Comparison of ENCODE assay signal across 1 cellular context in the genomic region with DNA sequence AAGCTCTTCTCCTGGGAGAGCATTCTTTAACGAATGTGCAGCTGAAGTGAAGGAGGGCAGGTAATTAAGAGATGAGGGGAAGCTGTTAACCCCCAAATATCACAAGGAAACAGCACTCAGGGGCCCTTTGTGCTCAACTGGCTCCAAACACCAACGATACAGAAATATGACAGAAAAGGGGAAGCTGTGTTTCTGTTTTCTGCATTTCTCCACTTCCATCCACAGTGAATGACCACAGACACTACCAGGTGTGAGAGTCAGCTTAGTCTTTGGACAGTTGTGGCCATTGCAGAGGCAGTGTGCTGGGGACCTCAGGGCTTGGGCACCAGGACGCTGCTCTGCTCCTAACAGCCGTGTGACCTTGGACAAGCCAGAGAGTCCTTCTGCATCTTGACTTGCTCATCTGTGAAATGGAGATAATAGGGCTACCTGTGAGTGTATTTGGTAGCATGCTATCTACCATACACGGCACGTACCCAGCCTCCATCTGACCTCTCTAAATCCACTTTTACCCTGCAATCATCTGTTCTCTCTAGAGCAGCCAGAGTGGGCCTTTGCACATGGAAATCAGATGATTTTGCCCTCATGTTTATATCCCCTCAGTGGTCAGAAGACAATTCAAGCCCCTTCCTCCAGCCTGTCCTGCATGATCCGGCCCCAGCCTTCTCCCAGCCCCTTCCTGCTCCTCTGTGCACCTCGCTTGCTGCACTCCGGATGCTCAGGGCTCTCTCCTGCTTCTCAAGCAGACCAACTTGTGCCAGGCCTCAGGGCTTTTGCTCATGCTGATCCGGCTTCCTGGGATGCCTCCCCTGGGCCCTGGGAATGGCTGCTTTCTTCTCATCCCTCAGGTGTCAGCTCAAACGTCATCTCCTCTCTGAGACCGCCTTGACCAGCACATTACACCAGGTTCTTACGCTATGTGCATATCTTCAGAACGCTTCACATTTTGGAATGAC.
TF ChIP-seq lines count a peak whose summit lies in the region.

No MANE protein-coding gene starts in this region.

TF ChIP-seq in GM12878, 131 proteins besides CTCF, POLR2A, EP300 and RAD21 (continued from another document):
- TF ChIP-seq, protein P1, sequence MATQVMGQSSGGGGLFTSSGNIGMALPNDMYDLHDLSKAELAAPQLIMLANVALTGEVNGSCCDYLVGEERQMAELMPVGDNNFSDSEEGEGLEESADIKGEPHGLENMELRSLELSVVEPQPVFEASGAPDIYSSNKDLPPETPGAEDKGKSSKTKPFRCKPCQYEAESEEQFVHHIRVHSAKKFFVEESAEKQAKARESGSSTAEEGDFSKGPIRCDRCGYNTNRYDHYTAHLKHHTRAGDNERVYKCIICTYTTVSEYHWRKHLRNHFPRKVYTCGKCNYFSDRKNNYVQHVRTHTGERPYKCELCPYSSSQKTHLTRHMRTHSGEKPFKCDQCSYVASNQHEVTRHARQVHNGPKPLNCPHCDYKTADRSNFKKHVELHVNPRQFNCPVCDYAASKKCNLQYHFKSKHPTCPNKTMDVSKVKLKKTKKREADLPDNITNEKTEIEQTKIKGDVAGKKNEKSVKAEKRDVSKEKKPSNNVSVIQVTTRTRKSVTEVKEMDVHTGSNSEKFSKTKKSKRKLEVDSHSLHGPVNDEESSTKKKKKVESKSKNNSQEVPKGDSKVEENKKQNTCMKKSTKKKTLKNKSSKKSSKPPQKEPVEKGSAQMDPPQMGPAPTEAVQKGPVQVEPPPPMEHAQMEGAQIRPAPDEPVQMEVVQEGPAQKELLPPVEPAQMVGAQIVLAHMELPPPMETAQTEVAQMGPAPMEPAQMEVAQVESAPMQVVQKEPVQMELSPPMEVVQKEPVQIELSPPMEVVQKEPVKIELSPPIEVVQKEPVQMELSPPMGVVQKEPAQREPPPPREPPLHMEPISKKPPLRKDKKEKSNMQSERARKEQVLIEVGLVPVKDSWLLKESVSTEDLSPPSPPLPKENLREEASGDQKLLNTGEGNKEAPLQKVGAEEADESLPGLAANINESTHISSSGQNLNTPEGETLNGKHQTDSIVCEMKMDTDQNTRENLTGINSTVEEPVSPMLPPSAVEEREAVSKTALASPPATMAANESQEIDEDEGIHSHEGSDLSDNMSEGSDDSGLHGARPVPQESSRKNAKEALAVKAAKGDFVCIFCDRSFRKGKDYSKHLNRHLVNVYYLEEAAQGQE (IDR thresholded peaks at IDR 0.05; ENCODE audit: low read depth, low read length), result no peak
